Comparison of ENCODE assay signal across 8 cellular contexts in genomic region chr15:40054746-40055575, GRCh38. TPM values are rescaled to one million over a fixed set of nuclear protein-coding genes. Genes with fewer than 3 reads are reported as not detected.
DNase-seq lines count a peak whose midpoint lies in the region; ATAC-seq and TF ChIP-seq lines count a peak whose summit lies in the region.

No MANE protein-coding gene starts in this region.

- H3K27me3 Mint-ChIP-seq in activated CD4-positive, alpha-beta T cell treated with anti-CD3 and anti-CD28 coated beads, Interleukin-2, amount 10 ng/mL, durations not matched to agents 7 days and 5 days = no peaks in the 10 kb centered on the region
- no peaks in the 10 kb centered on the region for H3K27me3 Mint-ChIP-seq in WTC11 (ENCODE audit: low read depth)

- H3K9me3 Mint-ChIP-seq in activated CD4-positive, alpha-beta T cell treated with anti-CD3 and anti-CD28 coated beads, Interleukin-2, amount 10 ng/mL, durations not matched to agents 7 days and 5 days = no peaks in the 10 kb centered on the region
- no peaks in the 10 kb centered on the region for H3K9me3 Mint-ChIP-seq in WTC11

- peaks cover 68% of the 10 kb centered on the region for H3K4me1 Mint-ChIP-seq in activated CD4-positive, alpha-beta T cell treated with anti-CD3 and anti-CD28 coated beads, Interleukin-2, amount 10 ng/mL, durations not matched to agents 7 days and 5 days
- peaks cover 30% of the 10 kb centered on the region for H3K4me1 Mint-ChIP-seq in WTC11

- H3K36me3 ChIP-seq in KOPT-K1 (ENCODE audit: insufficient read depth, low read length) (no peaks in the 10 kb centered on the region), kidney epithelial cell (ENCODE audit: control insufficient read depth, insufficient read depth, low read length) (no peaks in the 10 kb centered on the region)

- ATAC-seq in GM21723 (IDR thresholded peaks at IDR 0.05; ENCODE audit: unreplicated experiment) (peak; percentile 83), WTC11 (no peak)

- peak; percentile 65 for DNase-seq in activated CD4-positive, alpha-beta T cell treated with anti-CD3 and anti-CD28 coated beads, Interleukin-2, amount 10 ng/mL, durations not matched to agents 7 days and 5 days
- DNase-seq in activated CD4-positive, alpha-beta T cell treated with anti-CD3 and anti-CD28 coated beads for 4 hours = no peak
- DNase-seq in WTC11 (ENCODE audit: low spot score) (no peak), kidney epithelial cell (ENCODE audit: low read depth) (peak; percentile 68), amygdala (lab: John Stamatoyannopoulos, UW) (no peak), NCI-H2227 (lab: John Stamatoyannopoulos, UW; ENCODE audit: unreplicated experiment) (no peak)

- no peaks in the 10 kb centered on the region for H3K27me3 ChIP-seq in kidney epithelial cell (ENCODE audit: control insufficient read depth, insufficient read depth, low read length)

- POLR2A ChIA-PET in activated CD4-positive, alpha-beta T cell treated with anti-CD3 and anti-CD28 coated beads, Interleukin-2, amount 10 ng/mL, durations not matched to agents 7 days and 5 days (lab: Charles Lee) = no interaction called here
- POLR2A ChIA-PET in WTC11 (lab: Charles Lee) = no interaction called here

- TF ChIP-seq CTCF in WTC11 (IDR thresholded peaks at IDR 0.05) = no peak
- no peak for TF ChIP-seq CTCF in kidney epithelial cell (IDR thresholded peaks at IDR 0.05; ENCODE audit: insufficient read depth, low read length, poor library complexity, severe bottlenecking)

- no peaks in the 10 kb centered on the region for H3K9me3 ChIP-seq in KOPT-K1 (ENCODE audit: insufficient read depth, low read length, poor library complexity, severe bottlenecking)

- H3K4me3 ChIP-seq in kidney epithelial cell (ENCODE audit: low read depth, low read length) = no peak overlapping the region

- peaks cover 12% of the 10 kb centered on the region for H3K36me3 Mint-ChIP-seq in activated CD4-positive, alpha-beta T cell treated with anti-CD3 and anti-CD28 coated beads, Interleukin-2, amount 10 ng/mL, durations not matched to agents 7 days and 5 days (ENCODE audit: low read depth)
- no peaks in the 10 kb centered on the region for H3K36me3 Mint-ChIP-seq in WTC11

- CTCF ChIA-PET in activated CD4-positive, alpha-beta T cell treated with anti-CD3 and anti-CD28 coated beads, Interleukin-2, amount 10 ng/mL, durations not matched to agents 7 days and 5 days (lab: Charles Lee) = interaction anchor here (1.3 to 2.8 kb wide), 6 partner anchors 8 to 89 kb away, joined by 3 to 10 read pairs (median 4); partner anchors contain the start of gene BMF
- CTCF ChIA-PET in WTC11 (lab: Charles Lee) = interaction anchor here (0.5 to 5.9 kb wide), 10 partner anchors 9 to 281 kb away, joined by 3 to 48 read pairs (median 4); no protein-coding TSS in a partner anchor

- H3K27ac Mint-ChIP-seq in activated CD4-positive, alpha-beta T cell treated with anti-CD3 and anti-CD28 coated beads, Interleukin-2, amount 10 ng/mL, durations not matched to agents 7 days and 5 days = peak overlapping the region; percentile 91
- peak overlapping the region; percentile 93 for H3K27ac Mint-ChIP-seq in WTC11

- H3K4me3 Mint-ChIP-seq in activated CD4-positive, alpha-beta T cell treated with anti-CD3 and anti-CD28 coated beads, Interleukin-2, amount 10 ng/mL, durations not matched to agents 7 days and 5 days = peak overlapping the region; percentile 49
- no peak overlapping the region for H3K4me3 Mint-ChIP-seq in WTC11

- H3K27ac ChIP-seq in KOPT-K1 (ENCODE audit: low read depth, low read length, poor library complexity, severe bottlenecking) = peak overlapping the region; percentile 93

TF ChIP-seq in WTC11, 78 proteins besides CTCF, POLR2A, EP300 and RAD21:
- TF ChIP-seq NR2C2 (CRISPR knock-in tag; IDR thresholded peaks at IDR 0.05) = no peak
- TF ChIP-seq IRF2 (CRISPR knock-in tag; IDR thresholded peaks at IDR 0.05; ENCODE audit: borderline replicate concordance, low read depth) = no peak

RNA-seq across cellular contexts. Expression of gene SRP14, which starts 16.0 kb away (rescaled TPM):
- 100 to 1,000 TPM; 145 to 150 TPM for total RNA-seq in activated CD4-positive, alpha-beta T cell treated with anti-CD3 and anti-CD28 coated beads, Interleukin-2, amount 10 ng/mL, durations not matched to agents 7 days and 5 days
- total RNA-seq in WTC11 (2021) (190 to 199 TPM (median 192 TPM) in 3 replicates), kidney epithelial cell (260 and 309 TPM in 2 replicates)

RNA-seq across cellular contexts. Expression of gene BMF, which starts 53.7 kb away (rescaled TPM):
- 1 to 10 TPM; 8.5 to 8.6 TPM for total RNA-seq in activated CD4-positive, alpha-beta T cell treated with anti-CD3 and anti-CD28 coated beads, Interleukin-2, amount 10 ng/mL, durations not matched to agents 7 days and 5 days
- total RNA-seq in WTC11 (2021) (32.9 to 36.9 TPM (median 36.6 TPM) in 3 replicates), kidney epithelial cell (37.4 and 43.4 TPM in 2 replicates)

Comparison
In these comparisons a context has a peak if more than half of its experiments do, and no peak if none do; other contexts are left out.
1. DNase-seq: peak in activated CD4-positive, alpha-beta T cell treated with anti-CD3 and anti-CD28 coated beads, Interleukin-2, amount 10 ng/mL, durations not matched to agents 7 days and 5 days (single experiment) and kidney epithelial cell (single experiment); none in activated CD4-positive, alpha-beta T cell treated with anti-CD3 and anti-CD28 coated beads for 4 hours (0 of 2), WTC11 (single experiment), amygdala (0 of 56) and NCI-H2227 (single experiment).